In the genomic region with DNA sequence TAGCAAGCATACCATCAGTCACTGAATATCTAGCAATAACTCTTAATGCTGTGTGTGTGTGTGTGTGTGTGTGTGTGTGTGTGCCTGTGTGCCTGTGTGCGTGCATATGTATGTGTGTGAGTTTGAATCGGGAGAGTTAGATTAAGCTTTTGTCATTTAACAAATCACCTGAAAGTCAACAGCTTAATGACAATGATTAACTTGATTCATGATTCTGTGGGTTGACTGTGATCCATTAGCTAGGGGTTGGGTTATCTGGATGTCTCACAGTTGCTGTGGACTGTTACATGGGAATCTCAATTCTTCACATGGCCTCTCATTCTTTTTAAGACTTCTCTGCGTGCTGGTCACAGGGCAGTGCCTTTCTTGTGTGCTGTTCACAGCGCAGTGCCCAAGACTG, we compare ENCODE assay signal across 18 cellular contexts.
A peak's percentile ranks its signal among the peaks of the same experiment; 100 is the strongest.
DNase-seq lines count a peak whose midpoint lies in the region; ATAC-seq, FAIRE-seq and TF ChIP-seq lines count a peak whose summit lies in the region.
"Had no signal": no experiment of that assay in that cellular context is flagged by ENCODE, and none has a peak within 500 bp of the region (broad histone marks: within the 10 kb centered on the region; RNA-seq: fewer than 3 reads in every experiment).

No MANE protein-coding gene starts in this region.

- no peak overlapping the region for H3K27ac ChIP-seq in H1 (ENCODE audit: low read depth, low read length)
- H3K27ac ChIP-seq in urinary bladder (ENCODE audit: low read depth), result peak overlapping the region; percentile 56

- H3K4ac ChIP-seq in H1 (replicated peaks; ENCODE audit: insufficient read length, low read depth, low read length), result no peak overlapping the region

- H3K79me2 ChIP-seq in H1 (ENCODE audit: control insufficient read depth in 1 of 2, insufficient read depth in 2 of 2, low read length in 2 of 2), result no peaks in the 10 kb centered on the region

- H3K18ac ChIP-seq in H1 (ENCODE audit: extremely low read depth, low read length), result no peak overlapping the region

- H2AFZ ChIP-seq in H1 (ENCODE audit: low read length), result peak overlapping the region; percentile 20; the same call in 1 of the 2 replicates

- H4K8ac ChIP-seq in H1 (ENCODE audit: extremely low read depth, insufficient read depth, low read length), result no peak overlapping the region

- no peak overlapping the region for H3K14ac ChIP-seq in H1 (ENCODE audit: insufficient read length)

- H3K56ac ChIP-seq in H1 (replicated peaks; ENCODE audit: insufficient read length, low read depth, low read length), result no peak overlapping the region

- no peak overlapping the region for H3K4me3 Mint-ChIP-seq in neural crest cell
- no peak overlapping the region for H3K4me3 Mint-ChIP-seq in activated T-cell treated with anti-CD3 and anti-CD28 coated beads, Interleukin-2, amount 50 U/mL, for 24 hours
- H3K4me3 Mint-ChIP-seq: CD4-positive, alpha-beta memory T cell; H9 had no signal

- H2BK20ac ChIP-seq in H1 (ENCODE audit: low read length), result no peak overlapping the region

- H4K20me1 ChIP-seq in H1 (replicated peaks in 1 of 2; ENCODE audit: control insufficient read depth in 1 of 2, insufficient read depth in 2 of 2, low read length in 2 of 2), result no peaks in the 10 kb centered on the region

- no peak overlapping the region for H3K23ac ChIP-seq in H1 (ENCODE audit: insufficient read length)

- H3K27me3 Mint-ChIP-seq in neural crest cell (ENCODE audit: low read depth), result no peaks in the 10 kb centered on the region
- H3K27me3 Mint-ChIP-seq in activated T-cell treated with anti-CD3 and anti-CD28 coated beads, Interleukin-2, amount 50 U/mL, for 24 hours, result no peaks in the 10 kb centered on the region
- H3K27me3 Mint-ChIP-seq: CD4-positive, alpha-beta memory T cell had no signal

- H2BK12ac ChIP-seq in H1 (ENCODE audit: low read depth, low read length), result no peak overlapping the region

- no peaks in the 10 kb centered on the region for H3K36me3 ChIP-seq in H1 (ENCODE audit: control insufficient read depth in 2 of 4, insufficient read depth in 4 of 4, low read length in 3 of 4)
- no peaks in the 10 kb centered on the region for H3K36me3 ChIP-seq in urinary bladder (ENCODE audit: insufficient read depth)

- no peak overlapping the region for H2AK5ac ChIP-seq in H1 (ENCODE audit: low read depth, low read length)

- no peak for ATAC-seq in GM18505 (IDR thresholded peaks at IDR 0.05; ENCODE audit: unreplicated experiment)
- ATAC-seq: HCT116 had no signal

- H2BK120ac ChIP-seq in H1 (replicated peaks; ENCODE audit: low read depth, low read length), result no peak overlapping the region

- H3K4me1 ChIP-seq in H1 (replicated peaks in 1 of 4; ENCODE audit: control insufficient read depth in 3 of 4, insufficient read depth in 4 of 4, low read length in 3 of 4) (no peaks in the 10 kb centered on the region; a peak in 1 of 7 replicates), urinary bladder (ENCODE audit: insufficient read depth) (no peaks in the 10 kb centered on the region)

- no peak overlapping the region for H4K5ac ChIP-seq in H1 (ENCODE audit: insufficient read length, low read depth, low read length)

- no peak overlapping the region for H2BK15ac ChIP-seq in H1 (ENCODE audit: low read length)

- H3K27me3 ChIP-seq in H1 (replicated peaks in 1 of 4; ENCODE audit: control insufficient read depth in 3 of 4, extremely low read depth in 1 of 4, insufficient read depth in 3 of 4, low read length in 3 of 4), result no peaks in the 10 kb centered on the region

- H3K4me2 ChIP-seq in H1 (ENCODE audit: insufficient read depth in 1 of 2, low read depth in 2 of 2, low read length in 2 of 2), result no peak overlapping the region

- H3K79me1 ChIP-seq in H1 (ENCODE audit: low read depth, low read length), result no peaks in the 10 kb centered on the region

- H3K9me3 Mint-ChIP-seq in neural crest cell, result no peaks in the 10 kb centered on the region
- peaks cover 12% of the 10 kb centered on the region for H3K9me3 Mint-ChIP-seq in activated T-cell treated with anti-CD3 and anti-CD28 coated beads, Interleukin-2, amount 50 U/mL, for 24 hours
- H3K9me3 Mint-ChIP-seq: H9 had no signal

- H3K36me3 Mint-ChIP-seq in neural crest cell (ENCODE audit: low read depth), result no peaks in the 10 kb centered on the region
- H3K36me3 Mint-ChIP-seq in activated T-cell treated with anti-CD3 and anti-CD28 coated beads, Interleukin-2, amount 50 U/mL, for 24 hours (ENCODE audit: low read depth), result no peaks in the 10 kb centered on the region
- H3K36me3 Mint-ChIP-seq: CD4-positive, alpha-beta memory T cell had no signal

- peak overlapping the region; percentile 25 for H3K27ac Mint-ChIP-seq in neural crest cell (ENCODE audit: unreplicated experiment)
- no peak overlapping the region for H3K27ac Mint-ChIP-seq in activated T-cell treated with anti-CD3 and anti-CD28 coated beads, Interleukin-2, amount 50 U/mL, for 24 hours
- H3K27ac Mint-ChIP-seq: CD4-positive, alpha-beta memory T cell had no signal

- H3K4me1 Mint-ChIP-seq in neural crest cell, result peaks cover 15% of the 10 kb centered on the region
- H3K4me1 Mint-ChIP-seq in activated T-cell treated with anti-CD3 and anti-CD28 coated beads, Interleukin-2, amount 50 U/mL, for 24 hours (ENCODE audit: low read depth), result no peaks in the 10 kb centered on the region
- H3K4me1 Mint-ChIP-seq: CD4-positive, alpha-beta memory T cell had no signal

- H3K9me3 ChIP-seq in H1 (ENCODE audit: insufficient read depth in 2 of 2, low read depth in 1 of 2, low read length in 1 of 2), result no peaks in the 10 kb centered on the region

- DNase-seq in H1 (ENCODE audit: low read depth in 1 of 2, low spot score in 2 of 2) (no peak), mucosa of gallbladder (ENCODE audit: low spot score) (peak; percentile 16), neural crest cell (ENCODE audit: low read depth, low spot score) (no peak), NCI-H524 (lab: John Stamatoyannopoulos, UW) (no peak), RCC 7860 (ENCODE audit: low spot score) (no peak)
- no peak for DNase-seq in activated T-cell treated with anti-CD3 and anti-CD28 coated beads, Interleukin-2, amount 50 U/mL, for 24 hours
- DNase-seq: C1 segment of cervical spinal cord; Calu3; CD4-positive, alpha-beta memory T cell; COR-L47; DMS53; DMS79 treated with DMSO at 0.1 percent for 48 hours; GF-D8; H9 had no signal

- H3K4me3 ChIP-seq in H1 (ENCODE audit: extremely low read depth in 1 of 4, insufficient read depth in 2 of 4, low read depth in 3 of 4, low read length in 4 of 4) (no peak overlapping the region), urinary bladder (ENCODE audit: low read depth, low read length) (no peak overlapping the region)

- TF ChIP-seq POLR2A in H1 (IDR thresholded peaks at IDR 0.05; ENCODE audit: control extremely low read depth in 1 of 2, low read depth in 2 of 2, low read length in 2 of 2) (no peak), GM18505 (IDR thresholded peaks at IDR 0.05; ENCODE audit: borderline replicate concordance, extremely low read depth, insufficient read depth, insufficient read length) (no peak)

- no peak for FAIRE-seq in H1 (lab: Jason Lieb, UNC)
- no peak for FAIRE-seq in RCC 7860 (lab: Jason Lieb, UNC)
- FAIRE-seq: GM12891 had no signal

- WGBS in H1 (ENCODE audit: extremely low coverage in 1 of 2, insufficient coverage in 1 of 2, insufficient read length in 1 of 2, insufficient replicate concordance in 2 of 2, low coverage in 1 of 2, low lambda C conversion rate in 2 of 2, missing lambda C conversion rate in 1 of 2), 2 experiments, result 78% methylated on average over 3 of the region's 4 CpGs; no CpG with 5 or more reads in 1 of the 2 experiments
- WGBS in urinary bladder, result 36% methylated on average over 4 of the region's 4 CpGs

- CTCF ChIA-PET in H1 (lab: Charles Lee; ENCODE audit: partially characterized antibody), result interaction anchor here (0.7 to 1.6 kb wide), 4 partner anchors 11 to 394 kb away, joined by 3 to 4 read pairs (median 3); no protein-coding TSS in a partner anchor

- no peak for TF ChIP-seq EP300 in H1 (IDR thresholded peaks at IDR 0.05; ENCODE audit: borderline replicate concordance in 1 of 2, low read depth in 2 of 2, low read length in 2 of 2)

- TF ChIP-seq RAD21 in H1 (IDR thresholded peaks at IDR 0.05 in 1 of 2, conservative IDR thresholded peaks at IDR 0.05 in 1 of 2; ENCODE audit: low read depth in 2 of 2, low read length in 2 of 2), result no peak

- no peak for TF ChIP-seq CTCF in H1 (IDR thresholded peaks at IDR 0.05; ENCODE audit: control extremely low read depth in 1 of 3, insufficient read depth in 1 of 3, low read depth in 1 of 3, low read length in 3 of 3)
- no peak for TF ChIP-seq CTCF in neural crest cell (conservative IDR thresholded peaks at IDR 0.05)

- no peaks in the 10 kb centered on the region for H3K23me2 ChIP-seq in H1 (ENCODE audit: low read depth, low read length)

- no peak overlapping the region for H2BK5ac ChIP-seq in H1 (ENCODE audit: low read depth, low read length)

- POLR2A ChIA-PET in H1 (lab: Charles Lee; ENCODE audit: partially characterized antibody), result no interaction called here

- H4K91ac ChIP-seq in H1 (replicated peaks; ENCODE audit: insufficient read length, low read length), result no peak overlapping the region

- H3K9ac ChIP-seq in H1 (replicated peaks in 1 of 4; ENCODE audit: extremely low read depth in 1 of 4, low read depth in 3 of 4, low read length in 3 of 4), result no peak overlapping the region

TF ChIP-seq in H1, 55 proteins besides CTCF, POLR2A, EP300 and RAD21 (continues in another document):
- TF ChIP-seq BRCA1 (IDR thresholded peaks at IDR 0.05; ENCODE audit: low read depth, low read length), result no peak
- no peak for TF ChIP-seq ASH2L (IDR thresholded peaks at IDR 0.05; ENCODE audit: low read length)
- TF ChIP-seq GABPA (IDR thresholded peaks at IDR 0.05; ENCODE audit: borderline replicate concordance, insufficient read depth, low read length), result no peak
- TF ChIP-seq, protein P1, sequence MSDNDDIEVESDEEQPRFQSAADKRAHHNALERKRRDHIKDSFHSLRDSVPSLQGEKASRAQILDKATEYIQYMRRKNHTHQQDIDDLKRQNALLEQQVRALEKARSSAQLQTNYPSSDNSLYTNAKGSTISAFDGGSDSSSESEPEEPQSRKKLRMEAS (IDR thresholded peaks at IDR 0.05), result no peak
- TF ChIP-seq ZNF274 (IDR thresholded peaks at IDR 0.05; ENCODE audit: borderline replicate concordance, extremely low read depth, low read length), result no peak
- TF ChIP-seq SRF (IDR thresholded peaks at IDR 0.05; ENCODE audit: low read depth, low read length), result no peak
- no peak for TF ChIP-seq EZH2 (IDR thresholded peaks at IDR 0.05; ENCODE audit: low read depth, low read length, severe bottlenecking)
- TF ChIP-seq SP4 (IDR thresholded peaks at IDR 0.05; ENCODE audit: low read length), result no peak
- TF ChIP-seq SIRT6 (IDR thresholded peaks at IDR 0.05; ENCODE audit: low read length), result no peak
- TF ChIP-seq RNF2 (IDR thresholded peaks at IDR 0.05; ENCODE audit: borderline replicate concordance, low read depth, low read length, missing control alignments, poor library complexity, severe bottlenecking), result no peak
- TF ChIP-seq FOSL1 (IDR thresholded peaks at IDR 0.05; ENCODE audit: insufficient read depth, low read depth, low read length), result no peak
- TF ChIP-seq BCL11A (IDR thresholded peaks at IDR 0.05; ENCODE audit: low read depth in 2 of 2, low read length in 2 of 2), result no peak
- TF ChIP-seq RXRA (IDR thresholded peaks at IDR 0.05; ENCODE audit: insufficient read depth, low read depth, low read length), result no peak
- no peak for TF ChIP-seq TAF7 (optimal IDR thresholded peaks at IDR 0.05; ENCODE audit: borderline replicate concordance, low read depth, low read length)
